In the genomic region with DNA sequence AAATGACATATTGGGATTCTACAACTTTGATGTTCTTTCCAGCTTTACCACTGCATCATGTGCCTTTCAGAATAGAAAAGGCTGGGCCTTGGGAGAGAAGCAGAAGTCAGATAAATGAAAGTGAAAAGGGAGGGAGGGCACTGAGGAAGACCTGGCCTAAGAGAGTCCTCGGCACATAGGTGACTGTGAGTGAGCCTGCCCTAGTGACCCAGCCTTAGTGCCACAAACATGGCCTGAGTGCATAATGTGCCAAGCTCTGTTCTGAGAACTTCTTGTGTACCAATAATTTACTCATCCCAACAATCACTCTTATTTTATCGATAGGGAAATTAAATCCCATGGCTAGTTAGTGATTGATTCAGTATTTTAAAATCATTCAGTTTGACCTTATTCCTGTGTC, we compare ENCODE assay signal across 40 cellular contexts.
"Had no signal": no experiment of that assay in that cellular context is flagged by ENCODE, and none has a peak within 500 bp of the region (broad histone marks: within the 10 kb centered on the region; RNA-seq: fewer than 3 reads in every experiment).

No MANE protein-coding gene starts in this region.

- H3K36me3 ChIP-seq: adrenal gland, ascending aorta, brain microvascular endothelial cell, breast epithelium, cardiac muscle cell had no signal

- H3K4me1 Mint-ChIP-seq: activated naive CD4-positive, alpha-beta T cell treated with anti-CD3 and anti-CD28 coated beads, Interleukin-2, amount 10 ng/mL, durations not matched to agents 7 days and 5 days; activated naive CD4-positive, alpha-beta T cell treated with anti-CD3 and anti-CD28 coated beads, Interleukin-2, amount 50 U/mL, for 24 hours; activated naive CD8-positive, alpha-beta T cell treated with anti-CD3 and anti-CD28 coated beads for 36 hours; activated naive CD8-positive, alpha-beta T cell treated with anti-CD3 and anti-CD28 coated beads, Interleukin-2, amount 10 ng/mL, durations not matched to agents 7 days and 5 days; activated naive CD8-positive, alpha-beta T cell treated with anti-CD3 and anti-CD28 coated beads, Interleukin-2, amount 50 U/mL, for 24 hours; activated T-helper 17 cell treated with anti-CD3 and anti-CD28 coated beads, Interleukin-2, amount 50 U/mL, for 72 hours; central memory CD8-positive, alpha-beta T cell had no signal

- FAIRE-seq: astrocyte, bronchial epithelial cell had no signal

- H3K36me3 Mint-ChIP-seq: activated naive CD4-positive, alpha-beta T cell treated with anti-CD3 and anti-CD28 coated beads, Interleukin-2, amount 10 ng/mL, durations not matched to agents 7 days and 5 days; activated naive CD4-positive, alpha-beta T cell treated with anti-CD3 and anti-CD28 coated beads, Interleukin-2, amount 50 U/mL, for 24 hours; activated naive CD4-positive, alpha-beta T cell treated with anti-CD3 and anti-CD28 coated beads, Interleukin-2, amount 50 U/mL, for 72 hours; activated naive CD8-positive, alpha-beta T cell; activated naive CD8-positive, alpha-beta T cell treated with anti-CD3 and anti-CD28 coated beads for 36 hours; activated naive CD8-positive, alpha-beta T cell treated with anti-CD3 and anti-CD28 coated beads, Interleukin-2, amount 10 ng/mL, durations not matched to agents 7 days and 5 days; brain had no signal

- H3K9me3 Mint-ChIP-seq: activated naive CD8-positive, alpha-beta T cell treated with anti-CD3 and anti-CD28 coated beads, Interleukin-2, amount 10 ng/mL, durations not matched to agents 7 days and 5 days; activated T-helper 1 cell treated with anti-CD3 and anti-CD28 coated beads, Interleukin-12 subunit alpha, Interleukin-12 subunit beta, Interleukin-2, Interleukin-4 antibody, amounts not matched to agents 30 ng/mL and 10 ng/mL and 1 ng/mL, durations not matched to agents 14 hours and 24 hours and 36 hours had no signal

- H3K4me3 Mint-ChIP-seq: activated naive CD4-positive, alpha-beta T cell treated with anti-CD3 and anti-CD28 coated beads for 36 hours; activated naive CD4-positive, alpha-beta T cell treated with anti-CD3 and anti-CD28 coated beads, Interleukin-2, amount 10 ng/mL, durations not matched to agents 7 days and 5 days; activated naive CD4-positive, alpha-beta T cell treated with anti-CD3 and anti-CD28 coated beads, Interleukin-2, amount 50 U/mL, for 24 hours; activated naive CD8-positive, alpha-beta T cell; activated naive CD8-positive, alpha-beta T cell treated with anti-CD3 and anti-CD28 coated beads for 36 hours; activated naive CD8-positive, alpha-beta T cell treated with anti-CD3 and anti-CD28 coated beads, Interleukin-2, amount 10 ng/mL, durations not matched to agents 7 days and 5 days; activated naive CD8-positive, alpha-beta T cell treated with anti-CD3 and anti-CD28 coated beads, Interleukin-2, amount 50 U/mL, for 24 hours; activated T-cell treated with anti-CD3 and anti-CD28 coated beads, Interleukin-2, amount 50 U/mL, for 24 hours; activated T-cell treated with anti-CD3 and anti-CD28 coated beads, Interleukin-2, amount 50 U/mL, for 4 hours; activated T-cell treated with anti-CD3 and anti-CD28 coated beads, Interleukin-2, amount 50 U/mL, for 72 hours; activated T-helper 1 cell treated with anti-CD3 and anti-CD28 coated beads, Interleukin-12 subunit alpha, Interleukin-12 subunit beta, Interleukin-2, Interleukin-4 antibody, amounts not matched to agents 30 ng/mL and 10 ng/mL and 1 ng/mL, durations not matched to agents 14 hours and 24 hours and 36 hours; activated T-helper 17 cell treated with anti-CD3 and anti-CD28 coated beads, Interleukin-2, amount 50 U/mL, for 72 hours; brain; central memory CD8-positive, alpha-beta T cell had no signal

- H3K27me3 ChIP-seq: adrenal gland, ascending aorta, body of pancreas, brain microvascular endothelial cell, breast epithelium had no signal

- H3K27me3 Mint-ChIP-seq: activated naive CD4-positive, alpha-beta T cell treated with anti-CD3 and anti-CD28 coated beads, Interleukin-2, amount 10 ng/mL, durations not matched to agents 7 days and 5 days; activated naive CD4-positive, alpha-beta T cell treated with anti-CD3 and anti-CD28 coated beads, Interleukin-2, amount 50 U/mL, for 24 hours; activated naive CD8-positive, alpha-beta T cell; activated naive CD8-positive, alpha-beta T cell treated with anti-CD3 and anti-CD28 coated beads for 36 hours; activated naive CD8-positive, alpha-beta T cell treated with anti-CD3 and anti-CD28 coated beads, Interleukin-2, amount 10 ng/mL, durations not matched to agents 7 days and 5 days; activated naive CD8-positive, alpha-beta T cell treated with anti-CD3 and anti-CD28 coated beads, Interleukin-2, amount 50 U/mL, for 24 hours; activated T-cell treated with anti-CD3 and anti-CD28 coated beads, Interleukin-2, amount 50 U/mL, for 24 hours; activated T-helper 17 cell treated with anti-CD3 and anti-CD28 coated beads, Interleukin-2, amount 50 U/mL, for 72 hours; brain; central memory CD8-positive, alpha-beta T cell had no signal

- DNase-seq: activated effector memory CD4-positive, alpha-beta T cell treated with anti-CD3 and anti-CD28 coated beads, Interleukin-2, amount 50 U/mL, for 16 hours; activated effector memory CD4-positive, alpha-beta T cell treated with Interleukin-2 at 50 U/mL for 16 hours; activated gamma-delta T cell; activated gamma-delta T cell treated with Interleukin-2 at 50 U/mL for 16 hours; activated naive CD4-positive, alpha-beta T cell; activated naive CD4-positive, alpha-beta T cell treated with anti-CD3 and anti-CD28 coated beads for 36 hours; activated naive CD4-positive, alpha-beta T cell treated with anti-CD3 and anti-CD28 coated beads, Interleukin-2, amount 10 ng/mL, durations not matched to agents 7 days and 5 days; activated naive CD4-positive, alpha-beta T cell treated with anti-CD3 and anti-CD28 coated beads, Interleukin-2, amount 50 U/mL, for 16 hours; activated naive CD4-positive, alpha-beta T cell treated with Interleukin-2 at 50 U/mL for 16 hours; activated naive CD8-positive, alpha-beta T cell treated with anti-CD3 and anti-CD28 coated beads for 36 hours; activated naive CD8-positive, alpha-beta T cell treated with anti-CD3 and anti-CD28 coated beads, Interleukin-2, amount 10 ng/mL, durations not matched to agents 7 days and 5 days; activated naive CD8-positive, alpha-beta T cell treated with anti-CD3 and anti-CD28 coated beads, Interleukin-2, amount 50 U/mL, for 24 hours; activated T-cell treated with anti-CD3 and anti-CD28 coated beads, Interleukin-2, amount 50 U/mL, for 1 hour; activated T-cell treated with anti-CD3 and anti-CD28 coated beads, Interleukin-2, amount 50 U/mL, for 24 hours; activated T-cell treated with anti-CD3 and anti-CD28 coated beads, Interleukin-2, amount 50 U/mL, for 4 hours; activated T-cell treated with anti-CD3 and anti-CD28 coated beads, Interleukin-2, amount 50 U/mL, for 48 hours; activated T-cell treated with anti-CD3 and anti-CD28 coated beads, Interleukin-2, amount 50 U/mL, for 72 hours; adrenal gland; amniotic stem cell; amygdala; anterior cingulate cortex; aorta; body of pancreas; brain microvascular endothelial cell; caudate nucleus; central memory CD4-positive, alpha-beta T cell; cerebellar nuclear complex had no signal

- H3K9me3 ChIP-seq: adrenal gland, ascending aorta, body of pancreas, breast epithelium had no signal

- H3K4me3 ChIP-seq: adrenal gland, ascending aorta, body of pancreas, breast epithelium, cardiac muscle cell had no signal

- ATAC-seq: activated naive CD4-positive, alpha-beta T cell treated with anti-CD3 and anti-CD28 coated beads, Interleukin-2, amount 50 U/mL, for 72 hours; activated naive CD8-positive, alpha-beta T cell treated with anti-CD3 and anti-CD28 coated beads, Interleukin-2, amount 50 U/mL, for 24 hours; activated T-cell treated with anti-CD3 and anti-CD28 coated beads, Interleukin-2, amount 50 U/mL, for 4 hours; activated T-cell treated with anti-CD3 and anti-CD28 coated beads, Interleukin-2, amount 50 U/mL, for 72 hours; activated T-helper 17 cell treated with anti-CD3 and anti-CD28 coated beads, Interleukin-2, amount 50 U/mL, for 72 hours; body of pancreas had no signal

- H3K27ac ChIP-seq: adrenal gland, ascending aorta, body of pancreas, brain microvascular endothelial cell, breast epithelium, cardiac muscle cell had no signal

- H3K27ac Mint-ChIP-seq: activated naive CD4-positive, alpha-beta T cell treated with anti-CD3 and anti-CD28 coated beads for 36 hours; activated naive CD4-positive, alpha-beta T cell treated with anti-CD3 and anti-CD28 coated beads, Interleukin-2, amount 10 ng/mL, durations not matched to agents 7 days and 5 days; activated naive CD4-positive, alpha-beta T cell treated with anti-CD3 and anti-CD28 coated beads, Interleukin-2, amount 50 U/mL, for 24 hours; activated naive CD4-positive, alpha-beta T cell treated with anti-CD3 and anti-CD28 coated beads, Interleukin-2, amount 50 U/mL, for 72 hours; activated naive CD8-positive, alpha-beta T cell; activated naive CD8-positive, alpha-beta T cell treated with anti-CD3 and anti-CD28 coated beads for 36 hours; activated naive CD8-positive, alpha-beta T cell treated with anti-CD3 and anti-CD28 coated beads, Interleukin-2, amount 10 ng/mL, durations not matched to agents 7 days and 5 days; activated naive CD8-positive, alpha-beta T cell treated with anti-CD3 and anti-CD28 coated beads, Interleukin-2, amount 50 U/mL, for 24 hours; activated T-cell treated with anti-CD3 and anti-CD28 coated beads, Interleukin-2, amount 50 U/mL, for 24 hours; activated T-cell treated with anti-CD3 and anti-CD28 coated beads, Interleukin-2, amount 50 U/mL, for 72 hours; activated T-helper 1 cell treated with anti-CD3 and anti-CD28 coated beads, Interleukin-12 subunit alpha, Interleukin-12 subunit beta, Interleukin-2, Interleukin-4 antibody, amounts not matched to agents 30 ng/mL and 10 ng/mL and 1 ng/mL, durations not matched to agents 14 hours and 24 hours and 36 hours; activated T-helper 17 cell treated with anti-CD3 and anti-CD28 coated beads, Interleukin-2, amount 50 U/mL, for 72 hours; activated T-helper 2 cell treated with anti-CD3 and anti-CD28 coated beads, Interferon-gamma antibody, Interleukin-2, Interleukin-4, amounts not matched to agents 10 μg/mL and 5 μg/mL and 100 μg/mL, durations not matched to agents 14 hours and 24 hours and 36 hours; brain had no signal

- H3K4me1 ChIP-seq: adrenal gland, ascending aorta, body of pancreas, breast epithelium had no signal
